In the genomic region with DNA sequence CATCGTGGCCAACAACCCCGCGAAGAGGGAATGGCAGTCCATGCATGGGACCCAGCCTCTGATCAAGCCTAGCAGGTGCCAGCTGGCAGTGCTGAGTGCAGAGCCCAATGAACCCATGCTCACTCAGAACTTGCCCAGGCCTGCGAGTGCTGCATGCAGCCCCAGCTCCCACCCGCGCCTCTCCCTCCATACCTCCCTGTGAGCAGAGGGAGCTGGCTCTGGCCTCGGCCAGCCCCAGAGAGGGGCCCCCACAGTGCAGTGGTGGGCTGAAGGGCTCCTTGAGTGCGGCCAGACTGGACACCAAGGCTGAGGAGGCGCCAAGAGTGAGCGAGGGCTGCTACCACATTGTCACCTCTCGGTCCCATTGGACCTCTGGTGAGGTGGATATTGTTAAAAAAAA, we compare ENCODE assay signal across 37 cellular contexts. TPM values are rescaled to one million over a fixed set of nuclear protein-coding genes. Genes with fewer than 3 reads are reported as not detected.
"Had no signal": no experiment of that assay in that cellular context is flagged by ENCODE, and none has a peak within 500 bp of the region (broad histone marks: within the 10 kb centered on the region; RNA-seq: fewer than 3 reads in every experiment).

No MANE protein-coding gene starts in this region.

- H3K27me3 ChIP-seq: adrenal gland, ascending aorta, body of pancreas, brain microvascular endothelial cell, breast epithelium, cardiac muscle cell had no signal

- H3K27ac ChIP-seq: adrenal gland, ascending aorta, body of pancreas, brain microvascular endothelial cell, breast epithelium, cardiac muscle cell had no signal

- H3K9me3 ChIP-seq: adrenal gland, ascending aorta had no signal

- H3K9me3 Mint-ChIP-seq: activated naive CD8-positive, alpha-beta T cell treated with anti-CD3 and anti-CD28 coated beads, Interleukin-2, amount 10 ng/mL, durations not matched to agents 7 days and 5 days had no signal

- H3K4me1 ChIP-seq: adrenal gland, ascending aorta, body of pancreas, breast epithelium had no signal

- H3K4me3 ChIP-seq: adrenal gland, ascending aorta, body of pancreas, breast epithelium, cardiac muscle cell had no signal

- H3K36me3 ChIP-seq: adrenal gland, ascending aorta, brain microvascular endothelial cell, breast epithelium, cardiac muscle cell had no signal

- H3K27ac Mint-ChIP-seq: activated naive CD4-positive, alpha-beta T cell treated with anti-CD3 and anti-CD28 coated beads for 36 hours; activated naive CD4-positive, alpha-beta T cell treated with anti-CD3 and anti-CD28 coated beads, Interleukin-2, amount 10 ng/mL, durations not matched to agents 7 days and 5 days; activated naive CD4-positive, alpha-beta T cell treated with anti-CD3 and anti-CD28 coated beads, Interleukin-2, amount 50 U/mL, for 24 hours; activated naive CD4-positive, alpha-beta T cell treated with anti-CD3 and anti-CD28 coated beads, Interleukin-2, amount 50 U/mL, for 72 hours; activated naive CD8-positive, alpha-beta T cell; activated naive CD8-positive, alpha-beta T cell treated with anti-CD3 and anti-CD28 coated beads for 36 hours; activated naive CD8-positive, alpha-beta T cell treated with anti-CD3 and anti-CD28 coated beads, Interleukin-2, amount 10 ng/mL, durations not matched to agents 7 days and 5 days; activated naive CD8-positive, alpha-beta T cell treated with anti-CD3 and anti-CD28 coated beads, Interleukin-2, amount 50 U/mL, for 24 hours; activated T-cell treated with anti-CD3 and anti-CD28 coated beads, Interleukin-2, amount 50 U/mL, for 24 hours; activated T-cell treated with anti-CD3 and anti-CD28 coated beads, Interleukin-2, amount 50 U/mL, for 72 hours; activated T-helper 1 cell treated with anti-CD3 and anti-CD28 coated beads, Interleukin-12 subunit alpha, Interleukin-12 subunit beta, Interleukin-2, Interleukin-4 antibody, amounts not matched to agents 30 ng/mL and 10 ng/mL and 1 ng/mL, durations not matched to agents 14 hours and 24 hours and 36 hours; activated T-helper 17 cell treated with anti-CD3 and anti-CD28 coated beads, Interleukin-2, amount 50 U/mL, for 72 hours; brain had no signal

- DNase-seq: activated effector memory CD4-positive, alpha-beta T cell treated with anti-CD3 and anti-CD28 coated beads, Interleukin-2, amount 50 U/mL, for 16 hours; activated effector memory CD4-positive, alpha-beta T cell treated with Interleukin-2 at 50 U/mL for 16 hours; activated gamma-delta T cell; activated gamma-delta T cell treated with Interleukin-2 at 50 U/mL for 16 hours; activated naive CD4-positive, alpha-beta T cell; activated naive CD4-positive, alpha-beta T cell treated with anti-CD3 and anti-CD28 coated beads for 36 hours; activated naive CD4-positive, alpha-beta T cell treated with anti-CD3 and anti-CD28 coated beads, Interleukin-2, amount 10 ng/mL, durations not matched to agents 7 days and 5 days; activated naive CD4-positive, alpha-beta T cell treated with anti-CD3 and anti-CD28 coated beads, Interleukin-2, amount 50 U/mL, for 16 hours; activated naive CD4-positive, alpha-beta T cell treated with Interleukin-2 at 50 U/mL for 16 hours; activated naive CD8-positive, alpha-beta T cell treated with anti-CD3 and anti-CD28 coated beads for 36 hours; activated naive CD8-positive, alpha-beta T cell treated with anti-CD3 and anti-CD28 coated beads, Interleukin-2, amount 10 ng/mL, durations not matched to agents 7 days and 5 days; activated naive CD8-positive, alpha-beta T cell treated with anti-CD3 and anti-CD28 coated beads, Interleukin-2, amount 50 U/mL, for 24 hours; activated T-cell treated with anti-CD3 and anti-CD28 coated beads, Interleukin-2, amount 50 U/mL, for 1 hour; activated T-cell treated with anti-CD3 and anti-CD28 coated beads, Interleukin-2, amount 50 U/mL, for 24 hours; activated T-cell treated with anti-CD3 and anti-CD28 coated beads, Interleukin-2, amount 50 U/mL, for 4 hours; activated T-cell treated with anti-CD3 and anti-CD28 coated beads, Interleukin-2, amount 50 U/mL, for 48 hours; activated T-cell treated with anti-CD3 and anti-CD28 coated beads, Interleukin-2, amount 50 U/mL, for 72 hours; adrenal gland; amniotic stem cell; amygdala; anterior cingulate cortex; aorta; body of pancreas; brain microvascular endothelial cell; caudate nucleus; central memory CD4-positive, alpha-beta T cell; cerebellar nuclear complex had no signal

- H3K4me1 Mint-ChIP-seq: activated naive CD4-positive, alpha-beta T cell treated with anti-CD3 and anti-CD28 coated beads, Interleukin-2, amount 10 ng/mL, durations not matched to agents 7 days and 5 days; activated naive CD4-positive, alpha-beta T cell treated with anti-CD3 and anti-CD28 coated beads, Interleukin-2, amount 50 U/mL, for 24 hours; activated naive CD8-positive, alpha-beta T cell treated with anti-CD3 and anti-CD28 coated beads for 36 hours; activated naive CD8-positive, alpha-beta T cell treated with anti-CD3 and anti-CD28 coated beads, Interleukin-2, amount 10 ng/mL, durations not matched to agents 7 days and 5 days; activated naive CD8-positive, alpha-beta T cell treated with anti-CD3 and anti-CD28 coated beads, Interleukin-2, amount 50 U/mL, for 24 hours; activated T-helper 17 cell treated with anti-CD3 and anti-CD28 coated beads, Interleukin-2, amount 50 U/mL, for 72 hours; brain; central memory CD8-positive, alpha-beta T cell had no signal

- H3K36me3 Mint-ChIP-seq: activated naive CD4-positive, alpha-beta T cell treated with anti-CD3 and anti-CD28 coated beads, Interleukin-2, amount 10 ng/mL, durations not matched to agents 7 days and 5 days; activated naive CD4-positive, alpha-beta T cell treated with anti-CD3 and anti-CD28 coated beads, Interleukin-2, amount 50 U/mL, for 24 hours; activated naive CD8-positive, alpha-beta T cell; activated naive CD8-positive, alpha-beta T cell treated with anti-CD3 and anti-CD28 coated beads for 36 hours; activated naive CD8-positive, alpha-beta T cell treated with anti-CD3 and anti-CD28 coated beads, Interleukin-2, amount 10 ng/mL, durations not matched to agents 7 days and 5 days; brain had no signal

- H3K27me3 Mint-ChIP-seq: activated naive CD4-positive, alpha-beta T cell treated with anti-CD3 and anti-CD28 coated beads, Interleukin-2, amount 10 ng/mL, durations not matched to agents 7 days and 5 days; activated naive CD4-positive, alpha-beta T cell treated with anti-CD3 and anti-CD28 coated beads, Interleukin-2, amount 50 U/mL, for 24 hours; activated naive CD8-positive, alpha-beta T cell; activated naive CD8-positive, alpha-beta T cell treated with anti-CD3 and anti-CD28 coated beads, Interleukin-2, amount 10 ng/mL, durations not matched to agents 7 days and 5 days had no signal

- H3K4me3 Mint-ChIP-seq: activated naive CD4-positive, alpha-beta T cell treated with anti-CD3 and anti-CD28 coated beads for 36 hours; activated naive CD4-positive, alpha-beta T cell treated with anti-CD3 and anti-CD28 coated beads, Interleukin-2, amount 10 ng/mL, durations not matched to agents 7 days and 5 days; activated naive CD4-positive, alpha-beta T cell treated with anti-CD3 and anti-CD28 coated beads, Interleukin-2, amount 50 U/mL, for 24 hours; activated naive CD8-positive, alpha-beta T cell; activated naive CD8-positive, alpha-beta T cell treated with anti-CD3 and anti-CD28 coated beads for 36 hours; activated naive CD8-positive, alpha-beta T cell treated with anti-CD3 and anti-CD28 coated beads, Interleukin-2, amount 10 ng/mL, durations not matched to agents 7 days and 5 days; activated naive CD8-positive, alpha-beta T cell treated with anti-CD3 and anti-CD28 coated beads, Interleukin-2, amount 50 U/mL, for 24 hours; activated T-cell treated with anti-CD3 and anti-CD28 coated beads, Interleukin-2, amount 50 U/mL, for 24 hours; activated T-cell treated with anti-CD3 and anti-CD28 coated beads, Interleukin-2, amount 50 U/mL, for 4 hours; activated T-cell treated with anti-CD3 and anti-CD28 coated beads, Interleukin-2, amount 50 U/mL, for 72 hours; activated T-helper 1 cell treated with anti-CD3 and anti-CD28 coated beads, Interleukin-12 subunit alpha, Interleukin-12 subunit beta, Interleukin-2, Interleukin-4 antibody, amounts not matched to agents 30 ng/mL and 10 ng/mL and 1 ng/mL, durations not matched to agents 14 hours and 24 hours and 36 hours; activated T-helper 17 cell treated with anti-CD3 and anti-CD28 coated beads, Interleukin-2, amount 50 U/mL, for 72 hours; brain; central memory CD8-positive, alpha-beta T cell had no signal

RNA-seq across cellular contexts. Expression of a gene that starts 32.6 kb away (rescaled TPM):
- total RNA-seq: activated naive CD8-positive, alpha-beta T cell treated with anti-CD3 and anti-CD28 coated beads for 36 hours; activated T-helper 1 cell treated with anti-CD3 and anti-CD28 coated beads, Interleukin-12 subunit alpha, Interleukin-12 subunit beta, Interleukin-2, Interleukin-4 antibody, amounts not matched to agents 30 ng/mL and 10 ng/mL and 1 ng/mL, durations not matched to agents 14 hours and 24 hours and 36 hours had no signal
